1 cellular context compared by ENCODE assay signal in genomic region chr3:39149498-39150169, GRCh38.
TF ChIP-seq lines count a peak whose summit lies in the region.

No MANE protein-coding gene starts in this region.

TF ChIP-seq in GM23338, 12 proteins besides CTCF, POLR2A, EP300 and RAD21 (continued from another document):
- TF ChIP-seq, protein P1, sequence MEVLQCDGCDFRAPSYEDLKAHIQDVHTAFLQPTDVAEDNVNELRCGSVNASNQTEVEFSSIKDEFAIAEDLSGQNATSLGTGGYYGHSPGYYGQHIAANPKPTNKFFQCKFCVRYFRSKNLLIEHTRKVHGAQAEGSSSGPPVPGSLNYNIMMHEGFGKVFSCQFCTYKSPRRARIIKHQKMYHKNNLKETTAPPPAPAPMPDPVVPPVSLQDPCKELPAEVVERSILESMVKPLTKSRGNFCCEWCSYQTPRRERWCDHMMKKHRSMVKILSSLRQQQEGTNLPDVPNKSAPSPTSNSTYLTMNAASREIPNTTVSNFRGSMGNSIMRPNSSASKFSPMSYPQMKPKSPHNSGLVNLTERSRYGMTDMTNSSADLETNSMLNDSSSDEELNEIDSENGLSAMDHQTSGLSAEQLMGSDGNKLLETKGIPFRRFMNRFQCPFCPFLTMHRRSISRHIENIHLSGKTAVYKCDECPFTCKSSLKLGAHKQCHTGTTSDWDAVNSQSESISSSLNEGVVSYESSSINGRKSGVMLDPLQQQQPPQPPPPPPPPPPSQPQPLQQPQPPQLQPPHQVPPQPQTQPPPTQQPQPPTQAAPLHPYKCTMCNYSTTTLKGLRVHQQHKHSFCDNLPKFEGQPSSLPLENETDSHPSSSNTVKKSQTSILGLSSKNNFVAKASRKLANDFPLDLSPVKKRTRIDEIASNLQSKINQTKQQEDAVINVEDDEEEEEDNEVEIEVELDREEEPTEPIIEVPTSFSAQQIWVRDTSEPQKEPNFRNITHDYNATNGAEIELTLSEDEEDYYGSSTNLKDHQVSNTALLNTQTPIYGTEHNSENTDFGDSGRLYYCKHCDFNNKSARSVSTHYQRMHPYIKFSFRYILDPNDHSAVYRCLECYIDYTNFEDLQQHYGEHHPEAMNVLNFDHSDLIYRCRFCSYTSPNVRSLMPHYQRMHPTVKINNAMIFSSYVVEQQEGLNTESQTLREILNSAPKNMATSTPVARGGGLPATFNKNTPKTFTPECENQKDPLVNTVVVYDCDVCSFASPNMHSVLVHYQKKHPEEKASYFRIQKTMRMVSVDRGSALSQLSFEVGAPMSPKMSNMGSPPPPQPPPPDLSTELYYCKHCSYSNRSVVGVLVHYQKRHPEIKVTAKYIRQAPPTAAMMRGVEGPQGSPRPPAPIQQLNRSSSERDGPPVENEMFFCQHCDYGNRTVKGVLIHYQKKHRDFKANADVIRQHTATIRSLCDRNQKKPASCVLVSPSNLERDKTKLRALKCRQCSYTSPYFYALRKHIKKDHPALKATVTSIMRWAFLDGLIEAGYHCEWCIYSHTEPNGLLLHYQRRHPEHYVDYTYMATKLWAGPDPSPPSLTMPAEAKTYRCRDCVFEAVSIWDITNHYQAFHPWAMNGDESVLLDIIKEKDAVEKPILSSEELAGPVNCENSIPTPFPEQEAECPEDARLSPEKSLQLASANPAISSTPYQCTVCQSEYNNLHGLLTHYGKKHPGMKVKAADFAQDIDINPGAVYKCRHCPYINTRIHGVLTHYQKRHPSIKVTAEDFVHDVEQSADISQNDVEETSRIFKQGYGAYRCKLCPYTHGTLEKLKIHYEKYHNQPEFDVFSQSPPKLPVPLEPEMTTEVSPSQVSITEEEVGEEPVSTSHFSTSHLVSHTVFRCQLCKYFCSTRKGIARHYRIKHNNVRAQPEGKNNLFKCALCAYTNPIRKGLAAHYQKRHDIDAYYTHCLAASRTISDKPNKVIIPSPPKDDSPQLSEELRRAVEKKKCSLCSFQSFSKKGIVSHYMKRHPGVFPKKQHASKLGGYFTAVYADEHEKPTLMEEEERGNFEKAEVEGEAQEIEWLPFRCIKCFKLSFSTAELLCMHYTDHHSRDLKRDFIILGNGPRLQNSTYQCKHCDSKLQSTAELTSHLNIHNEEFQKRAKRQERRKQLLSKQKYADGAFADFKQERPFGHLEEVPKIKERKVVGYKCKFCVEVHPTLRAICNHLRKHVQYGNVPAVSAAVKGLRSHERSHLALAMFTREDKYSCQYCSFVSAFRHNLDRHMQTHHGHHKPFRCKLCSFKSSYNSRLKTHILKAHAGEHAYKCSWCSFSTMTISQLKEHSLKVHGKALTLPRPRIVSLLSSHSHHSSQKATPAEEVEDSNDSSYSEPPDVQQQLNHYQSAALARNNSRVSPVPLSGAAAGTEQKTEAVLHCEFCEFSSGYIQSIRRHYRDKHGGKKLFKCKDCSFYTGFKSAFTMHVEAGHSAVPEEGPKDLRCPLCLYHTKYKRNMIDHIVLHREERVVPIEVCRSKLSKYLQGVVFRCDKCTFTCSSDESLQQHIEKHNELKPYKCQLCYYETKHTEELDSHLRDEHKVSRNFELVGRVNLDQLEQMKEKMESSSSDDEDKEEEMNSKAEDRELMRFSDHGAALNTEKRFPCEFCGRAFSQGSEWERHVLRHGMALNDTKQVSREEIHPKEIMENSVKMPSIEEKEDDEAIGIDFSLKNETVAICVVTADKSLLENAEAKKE (CRISPR knock-in tag; IDR thresholded peaks at IDR 0.05): no peak
- TF ChIP-seq POLR2AphosphoS5 (IDR thresholded peaks at IDR 0.05; ENCODE audit: low read depth) (no peak), CREB1 (CRISPR knock-in tag; IDR thresholded peaks at IDR 0.05; ENCODE audit: low read depth) (no peak), NANOG (IDR thresholded peaks at IDR 0.05; ENCODE audit: borderline replicate concordance) (no peak), EZH2 (IDR thresholded peaks at IDR 0.05; ENCODE audit: low read depth, unreplicated experiment) (no peak)
- TF ChIP-seq, protein P2, sequence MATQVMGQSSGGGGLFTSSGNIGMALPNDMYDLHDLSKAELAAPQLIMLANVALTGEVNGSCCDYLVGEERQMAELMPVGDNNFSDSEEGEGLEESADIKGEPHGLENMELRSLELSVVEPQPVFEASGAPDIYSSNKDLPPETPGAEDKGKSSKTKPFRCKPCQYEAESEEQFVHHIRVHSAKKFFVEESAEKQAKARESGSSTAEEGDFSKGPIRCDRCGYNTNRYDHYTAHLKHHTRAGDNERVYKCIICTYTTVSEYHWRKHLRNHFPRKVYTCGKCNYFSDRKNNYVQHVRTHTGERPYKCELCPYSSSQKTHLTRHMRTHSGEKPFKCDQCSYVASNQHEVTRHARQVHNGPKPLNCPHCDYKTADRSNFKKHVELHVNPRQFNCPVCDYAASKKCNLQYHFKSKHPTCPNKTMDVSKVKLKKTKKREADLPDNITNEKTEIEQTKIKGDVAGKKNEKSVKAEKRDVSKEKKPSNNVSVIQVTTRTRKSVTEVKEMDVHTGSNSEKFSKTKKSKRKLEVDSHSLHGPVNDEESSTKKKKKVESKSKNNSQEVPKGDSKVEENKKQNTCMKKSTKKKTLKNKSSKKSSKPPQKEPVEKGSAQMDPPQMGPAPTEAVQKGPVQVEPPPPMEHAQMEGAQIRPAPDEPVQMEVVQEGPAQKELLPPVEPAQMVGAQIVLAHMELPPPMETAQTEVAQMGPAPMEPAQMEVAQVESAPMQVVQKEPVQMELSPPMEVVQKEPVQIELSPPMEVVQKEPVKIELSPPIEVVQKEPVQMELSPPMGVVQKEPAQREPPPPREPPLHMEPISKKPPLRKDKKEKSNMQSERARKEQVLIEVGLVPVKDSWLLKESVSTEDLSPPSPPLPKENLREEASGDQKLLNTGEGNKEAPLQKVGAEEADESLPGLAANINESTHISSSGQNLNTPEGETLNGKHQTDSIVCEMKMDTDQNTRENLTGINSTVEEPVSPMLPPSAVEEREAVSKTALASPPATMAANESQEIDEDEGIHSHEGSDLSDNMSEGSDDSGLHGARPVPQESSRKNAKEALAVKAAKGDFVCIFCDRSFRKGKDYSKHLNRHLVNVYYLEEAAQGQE (IDR thresholded peaks at IDR 0.05; ENCODE audit: unreplicated experiment): no peak
